Comparison of ENCODE assay signal across 17 cellular contexts in genomic region chr5:52776116-52776515, GRCh38. TPM values are rescaled to one million over a fixed set of nuclear protein-coding genes. Genes with fewer than 3 reads are reported as not detected.
DNase-seq lines count a peak whose midpoint lies in the region; ATAC-seq, FAIRE-seq and TF ChIP-seq lines count a peak whose summit lies in the region.
"Had no signal": no experiment of that assay in that cellular context is flagged by ENCODE, and none has a peak within 500 bp of the region (broad histone marks: within the 10 kb centered on the region; RNA-seq: fewer than 3 reads in every experiment).

No MANE protein-coding gene starts in this region.

- H3K27me3 ChIP-seq in CD4-positive, alpha-beta memory T cell (ENCODE audit: insufficient read depth, low read length), result no peaks in the 10 kb centered on the region
- H3K27me3 ChIP-seq in neutrophil, result no peaks in the 10 kb centered on the region
- H3K27me3 ChIP-seq: tibial nerve had no signal

- TF ChIP-seq CTCF in neutrophil (IDR thresholded peaks at IDR 0.05), result no peak

- intact Hi-C loops in CD4-positive, alpha-beta memory T cell (cut with micrococcal nuclease), result loop anchor here (2.0 kb wide), 1 partner anchor 51 kb away; no protein-coding TSS in a partner anchor
- intact Hi-C loops in activated naive CD4-positive, alpha-beta T cell treated with anti-CD3 and anti-CD28 coated beads for 36 hours (cut with micrococcal nuclease), result loop anchor here (10.0 kb wide), 1 partner anchor 1811 kb away; no protein-coding TSS in a partner anchor

- peak overlapping the region; percentile 60 to 90 (median 82) for H3K27ac Mint-ChIP-seq in CD4-positive, alpha-beta memory T cell
- H3K27ac Mint-ChIP-seq in activated naive CD4-positive, alpha-beta T cell treated with anti-CD3 and anti-CD28 coated beads for 36 hours, result no peak overlapping the region
- H3K27ac Mint-ChIP-seq: activated B cell treated with CpG ODN at 0.5 μM for 24 hours; CD4-positive, CD25-positive, alpha-beta regulatory T cell had no signal

- no peak overlapping the region for H3K27ac ChIP-seq in CD4-positive, alpha-beta memory T cell (ENCODE audit: low read depth, low read length)
- H3K27ac ChIP-seq in neutrophil, result peak overlapping the region; percentile 34
- H3K27ac ChIP-seq: KMS-11, PC-9, tibial nerve had no signal

- H3K36me3 ChIP-seq in CD4-positive, alpha-beta memory T cell (ENCODE audit: insufficient read depth, low read length), result no peaks in the 10 kb centered on the region
- no peaks in the 10 kb centered on the region for H3K36me3 ChIP-seq in neutrophil
- H3K36me3 ChIP-seq: tibial nerve had no signal

- FAIRE-seq in urothelium cell line (lab: Jason Lieb, UNC), result no peak
- FAIRE-seq: GM12878 had no signal

- no peaks in the 10 kb centered on the region for H3K36me3 Mint-ChIP-seq in CD4-positive, alpha-beta memory T cell
- H3K36me3 Mint-ChIP-seq in activated naive CD4-positive, alpha-beta T cell treated with anti-CD3 and anti-CD28 coated beads for 36 hours (ENCODE audit: low read depth), result no peaks in the 10 kb centered on the region
- H3K36me3 Mint-ChIP-seq: CD4-positive, CD25-positive, alpha-beta regulatory T cell had no signal

- H3K4me1 ChIP-seq in CD4-positive, alpha-beta memory T cell (ENCODE audit: insufficient read depth, low read length), result peaks cover 56% of the 10 kb centered on the region
- H3K4me1 ChIP-seq in neutrophil (ENCODE audit: control insufficient read depth in 1 of 2, insufficient read depth in 1 of 2, low read depth in 1 of 2, low read length in 1 of 2), result peaks cover 14 to 25% of the 10 kb centered on the region in 2 experiments
- H3K4me1 ChIP-seq: tibial nerve had no signal

- H3K27me3 Mint-ChIP-seq in CD4-positive, alpha-beta memory T cell, result peaks cover 0 to 2% of the 10 kb centered on the region in 2 donors
- no peaks in the 10 kb centered on the region for H3K27me3 Mint-ChIP-seq in activated naive CD4-positive, alpha-beta T cell treated with anti-CD3 and anti-CD28 coated beads for 36 hours (ENCODE audit: low read depth)

- H3K4me1 Mint-ChIP-seq in CD4-positive, alpha-beta memory T cell, result peaks cover 28 to 46% (median 40%) of the 10 kb centered on the region in 4 donors
- H3K4me1 Mint-ChIP-seq in activated naive CD4-positive, alpha-beta T cell treated with anti-CD3 and anti-CD28 coated beads for 36 hours (ENCODE audit: low read depth), result peaks cover 41% of the 10 kb centered on the region

- H3K4me3 ChIP-seq in CD4-positive, alpha-beta memory T cell (ENCODE audit: low read length in 2 of 2), result no peak overlapping the region
- no peak overlapping the region for H3K4me3 ChIP-seq in Jurkat, Clone E6-1 (ENCODE audit: low read length)
- no peak overlapping the region for H3K4me3 ChIP-seq in neutrophil (ENCODE audit: low read depth in 1 of 2, low read length in 1 of 2)
- H3K4me3 ChIP-seq: GM12878, PC-9, tibial nerve had no signal

- H3K4me3 Mint-ChIP-seq in CD4-positive, alpha-beta memory T cell, result peak overlapping the region in 7 of 8 donors; percentile 36 to 80 (median 67)
- H3K4me3 Mint-ChIP-seq in activated naive CD4-positive, alpha-beta T cell treated with anti-CD3 and anti-CD28 coated beads for 36 hours, result no peak overlapping the region
- H3K4me3 Mint-ChIP-seq: activated B cell treated with CpG ODN at 0.5 μM for 24 hours; CD4-positive, CD25-positive, alpha-beta regulatory T cell had no signal

- POLR2A ChIA-PET in CD4-positive, alpha-beta memory T cell (lab: Charles Lee; ENCODE audit: partially characterized antibody), result interaction anchor here (0.6 to 4.2 kb wide), 10 partner anchors 10 to 72 kb away, joined by 3 to 20 read pairs (median 5); partner anchors contain the start of genes ITGA1 and PELO

- CTCF ChIA-PET in CD4-positive, alpha-beta memory T cell (lab: Charles Lee; ENCODE audit: partially characterized antibody), result interaction anchor here (0.6 to 2.8 kb wide), 9 partner anchors 10 to 122 kb away, joined by 3 to 14 read pairs (median 5); partner anchors contain the start of genes ITGA1 and PELO
- CTCF ChIA-PET in activated naive CD4-positive, alpha-beta T cell treated with anti-CD3 and anti-CD28 coated beads for 36 hours (lab: Charles Lee), result interaction anchor here (0.6 to 1.0 kb wide), 2 partner anchors 41 to 83 kb away, joined by 3 to 5 read pairs; no protein-coding TSS in a partner anchor

- no peaks in the 10 kb centered on the region for H3K9me3 Mint-ChIP-seq in CD4-positive, alpha-beta memory T cell
- no peaks in the 10 kb centered on the region for H3K9me3 Mint-ChIP-seq in activated naive CD4-positive, alpha-beta T cell treated with anti-CD3 and anti-CD28 coated beads for 36 hours
- H3K9me3 Mint-ChIP-seq: activated B cell treated with CpG ODN at 0.5 μM for 24 hours had no signal

- peak; percentile 14 to 56 (median 39) for DNase-seq in CD4-positive, alpha-beta memory T cell
- DNase-seq in Jurkat, Clone E6-1 (ENCODE audit: low read depth, low spot score), result peak; percentile 57
- DNase-seq in activated naive CD4-positive, alpha-beta T cell treated with anti-CD3 and anti-CD28 coated beads for 36 hours, result peak; percentile 34
- no peak for DNase-seq in urothelium cell line (ENCODE audit: low spot score)
- no peak for DNase-seq in iPS-NIHi11 (ENCODE audit: low spot score)
- DNase-seq: activated B cell treated with CpG ODN at 0.5 μM for 24 hours, cerebellar nuclear complex, foreskin melanocyte, NCI-H1436 treated with DMSO at 0.1 percent for 48 hours, NCI-H510A treated with DMSO at 0.1 percent for 48 hours, PC-9 had no signal

- H3K9me3 ChIP-seq in CD4-positive, alpha-beta memory T cell (ENCODE audit: control insufficient read depth in 1 of 2, low read length in 2 of 2), result no peaks in the 10 kb centered on the region
- H3K9me3 ChIP-seq in neutrophil, result no peaks in the 10 kb centered on the region
- H3K9me3 ChIP-seq: tibial nerve had no signal

- no peak for ATAC-seq in GM21786 (IDR thresholded peaks at IDR 0.05; ENCODE audit: unreplicated experiment)
- ATAC-seq: GM12878 had no signal

RNA-seq across cellular contexts. Expression of gene ITGA1, which starts 11.6 kb away (rescaled TPM):
- total RNA-seq in CD4-positive, alpha-beta memory T cell, result 1 to 10 TPM; 4.2 to 5.8 TPM
- polyA plus RNA-seq in CD4-positive, alpha-beta memory T cell, result 1 to 10 TPM; 1.9 to 5.5 TPM
- polyA plus RNA-seq in Jurkat, Clone E6-1 (2012; ENCODE audit: insufficient read depth, insufficient read length), result 1.2 TPM
- 1 to 10 TPM in 1 of 2 experiments, under 1 TPM in 1; 0.69 to 1.2 TPM for total RNA-seq in activated naive CD4-positive, alpha-beta T cell treated with anti-CD3 and anti-CD28 coated beads for 36 hours
- polyA plus RNA-seq: CD4-positive, CD25-positive, alpha-beta regulatory T cell had no signal

RNA-seq across cellular contexts. Expression of gene PELO, which starts 11.6 kb away (rescaled TPM):
- total RNA-seq in CD4-positive, alpha-beta memory T cell, result 10 to 100 TPM; 11.9 to 12.4 TPM
- 1 to 10 TPM; 5.7 to 8.3 TPM for polyA plus RNA-seq in CD4-positive, alpha-beta memory T cell
- 12.3 TPM for polyA plus RNA-seq in Jurkat, Clone E6-1 (2012; ENCODE audit: insufficient read depth, insufficient read length)
- total RNA-seq in activated naive CD4-positive, alpha-beta T cell treated with anti-CD3 and anti-CD28 coated beads for 36 hours, result 10 to 100 TPM; 11.4 to 12.8 TPM

Comparison
In these comparisons a context has a peak if more than half of its experiments do, and no peak if none do; other contexts are left out.
1. DNase-seq: peak in CD4-positive, alpha-beta memory T cell (5 of 5), Jurkat, Clone E6-1 (single experiment) and activated naive CD4-positive, alpha-beta T cell treated with anti-CD3 and anti-CD28 coated beads for 36 hours (single experiment); none in urothelium cell line (single experiment) and iPS-NIHi11 (single experiment).